ENCODE assay signal across 8 cellular contexts in genomic region chr19:17938092-17938845, GRCh38. TPM values are rescaled to one million over a fixed set of nuclear protein-coding genes. Genes with fewer than 3 reads are reported as not detected.
DNase-seq lines count a peak whose midpoint lies in the region; ATAC-seq and TF ChIP-seq lines count a peak whose summit lies in the region.

No MANE protein-coding gene starts in this region.

- intact Hi-C loops in left ventricle myocardium superior (cut with micrococcal nuclease): loop anchor here (5.0 kb wide), 1 partner anchor 59 kb away; no protein-coding TSS in a partner anchor
- intact Hi-C loops in sigmoid colon (cut with DNase I): loop anchor here (1.0 to 5.0 kb wide), 2 partner anchors 59 to 119 kb away; no protein-coding TSS in a partner anchor

- H3K27ac ChIP-seq in sigmoid colon: no peak overlapping the region

- ATAC-seq in left ventricle myocardium superior (peak; percentile 86), GM19455 (IDR thresholded peaks at IDR 0.05; ENCODE audit: unreplicated experiment) (no peak)

- TF ChIP-seq POLR2A in sigmoid colon (IDR thresholded peaks at IDR 0.05): no peak

- TF ChIP-seq EP300 in sigmoid colon (IDR thresholded peaks at IDR 0.05): no peak

- H3K4me1 ChIP-seq in sigmoid colon: peaks cover 0 to 12% (median 11%) of the 10 kb centered on the region in 4 donors

- WGBS in sigmoid colon, 2 donors: 43 to 57% methylated on average over 7 of the region's 7 CpGs

- peaks cover 0 to 46% (median 5%) of the 10 kb centered on the region in 4 donors for H3K36me3 ChIP-seq in sigmoid colon

- TF ChIP-seq CTCF in sigmoid colon (IDR thresholded peaks at IDR 0.05): peak; percentile 82 to 93 (median 90)

- no peaks in the 10 kb centered on the region for H3K27me3 ChIP-seq in sigmoid colon

- H3K9me3 ChIP-seq in sigmoid colon: no peaks in the 10 kb centered on the region

- H3K4me3 ChIP-seq in sigmoid colon: no peak overlapping the region

- DNase-seq in SIG-M5 treated with dmso at 0.1 percent for 504 hours (lab: John Stamatoyannopoulos, UW; ENCODE audit: unreplicated experiment) (peak; percentile 59), SIG-M5 (lab: John Stamatoyannopoulos, UW) (no peak), NAMALWA (ENCODE audit: low spot score) (peak; percentile 87), T-helper 2 cell (peak; percentile 64 to 78 (median 73)), amniotic stem cell (lab: John Stamatoyannopoulos, UW) (peak; percentile 67), left ventricle myocardium superior (peak; percentile 87), sigmoid colon (peak; percentile 82)

RNA-seq across cellular contexts. Expression of gene CCDC124, which starts 5.5 kb away (rescaled TPM):
- total RNA-seq in left ventricle myocardium superior (83.9 TPM), sigmoid colon (10 to 100 TPM; 52.8 to 86.4 (median 73.1) TPM)
- 100 to 1,000 TPM in 1 of 3 donors, 10 to 100 TPM in 2; 72.8 to 126 (median 99.1) TPM for polyA plus RNA-seq in sigmoid colon

RNA-seq across cellular contexts. Expression of gene KCNN1, which starts 28.6 kb away (rescaled TPM):
- total RNA-seq in left ventricle myocardium superior (not detected), sigmoid colon (under 1 TPM in 2 of 4 donors, not detected in 2; 0.33 to 0.55 TPM)
- under 1 TPM in 1 of 3 donors, not detected in 2; 0.17 TPM for polyA plus RNA-seq in sigmoid colon
